In the genomic region with DNA sequence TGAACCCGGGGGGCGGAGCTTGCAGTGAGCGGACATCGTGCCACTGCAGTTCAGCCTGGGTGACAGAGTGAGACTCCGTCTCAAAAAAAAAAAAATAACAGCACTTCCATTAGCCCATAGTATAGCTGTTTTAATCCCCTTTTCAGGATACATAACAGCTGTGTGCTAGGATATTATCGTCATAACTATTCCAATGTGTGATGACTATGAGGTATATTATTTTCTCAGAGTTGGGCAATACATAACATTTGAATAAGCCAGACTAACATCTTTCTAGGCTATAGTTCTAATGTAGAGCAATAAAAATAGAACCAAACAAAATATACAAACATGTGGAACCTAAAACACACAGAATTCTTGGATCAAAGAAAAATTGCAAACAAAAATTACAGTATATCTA, we compare ENCODE assay signal across 19 cellular contexts. TPM values are rescaled to one million over a fixed set of nuclear protein-coding genes. Genes with fewer than 3 reads are reported as not detected.
A peak's percentile ranks its signal among the peaks of the same experiment; 100 is the strongest.
DNase-seq lines count a peak whose midpoint lies in the region; ATAC-seq and TF ChIP-seq lines count a peak whose summit lies in the region.
"Had no signal": no experiment of that assay in that cellular context is flagged by ENCODE, and none has a peak within 500 bp of the region (broad histone marks: within the 10 kb centered on the region; RNA-seq: fewer than 3 reads in every experiment).

No MANE protein-coding gene starts in this region.

- no peaks in the 10 kb centered on the region for H3K27me3 Mint-ChIP-seq in activated CD8-positive, alpha-beta T cell treated with anti-CD3 and anti-CD28 coated beads, Interleukin-2, amount 10 ng/mL, durations not matched to agents 7 days and 5 days (ENCODE audit: low read depth)
- H3K27me3 Mint-ChIP-seq: CD8-positive, alpha-beta memory T cell had no signal

- H3K9me3 Mint-ChIP-seq in activated CD8-positive, alpha-beta T cell treated with anti-CD3 and anti-CD28 coated beads, Interleukin-2, amount 10 ng/mL, durations not matched to agents 7 days and 5 days (ENCODE audit: insufficient read depth), result no peaks in the 10 kb centered on the region
- H3K9me3 Mint-ChIP-seq: CD8-positive, alpha-beta memory T cell; GM23338 had no signal

- DNase-seq in AG04450 (ENCODE audit: low read depth, low spot score) (no peak), LHCN-M2 (ENCODE audit: low read depth) (peak; percentile 45), choroid plexus epithelial cell (ENCODE audit: low read depth) (peak; percentile 56), iris pigment epithelial cell (ENCODE audit: low read depth) (peak; percentile 69), SHP77 (lab: John Stamatoyannopoulos, UW) (no peak), NCI-H1092 treated with DMSO at 0.1 percent for 48 hours (lab: John Stamatoyannopoulos, UW) (no peak), NCI-H2081 (lab: John Stamatoyannopoulos, UW) (no peak)
- no peak for DNase-seq in activated CD8-positive, alpha-beta T cell treated with anti-CD3 and anti-CD28 coated beads, Interleukin-2, amount 10 ng/mL, durations not matched to agents 7 days and 5 days
- DNase-seq: 8988T; CD8-positive, alpha-beta memory T cell; DMS79 treated with DMSO at 0.1 percent for 48 hours; GF-D8; NCI-H1436; NCI-H2029 treated with DMSO at 0.1 percent for 48 hours; NCI-H510A; NCI-H82 had no signal

- H3K27me3 ChIP-seq in AG04450 (ENCODE audit: control insufficient read depth, insufficient read depth, low read length), result no peaks in the 10 kb centered on the region
- H3K27me3 ChIP-seq: BLaER1 treated with 17β-estradiol and CSF1 and Interleukin-3, amounts not matched to agents 10 nM and 100 nM had no signal

- no peak overlapping the region for H3K4me3 ChIP-seq in AG04450 (ENCODE audit: low read depth, low read length)
- no peak overlapping the region for H3K4me3 ChIP-seq in choroid plexus epithelial cell (ENCODE audit: low read depth, low read length)
- H3K4me3 ChIP-seq: GM23338, K562 had no signal

- H3K4me3 Mint-ChIP-seq in activated CD8-positive, alpha-beta T cell treated with anti-CD3 and anti-CD28 coated beads, Interleukin-2, amount 10 ng/mL, durations not matched to agents 7 days and 5 days, result no peak overlapping the region
- H3K4me3 Mint-ChIP-seq: CD8-positive, alpha-beta memory T cell; GM23338 had no signal

- ATAC-seq in activated CD8-positive, alpha-beta T cell treated with anti-CD3 and anti-CD28 coated beads, Interleukin-2, amount 10 ng/mL, durations not matched to agents 7 days and 5 days, result no peak
- ATAC-seq: GM23338, K562 had no signal

- TF ChIP-seq CTCF in AG04450 (IDR thresholded peaks at IDR 0.05; ENCODE audit: low read depth, low read length) (no peak), choroid plexus epithelial cell (conservative IDR thresholded peaks at IDR 0.05; ENCODE audit: low read depth, low read length) (no peak)

- H3K27ac Mint-ChIP-seq in activated CD8-positive, alpha-beta T cell treated with anti-CD3 and anti-CD28 coated beads, Interleukin-2, amount 10 ng/mL, durations not matched to agents 7 days and 5 days, result no peak overlapping the region
- H3K27ac Mint-ChIP-seq: GM23338 had no signal

- H3K4me1 Mint-ChIP-seq in activated CD8-positive, alpha-beta T cell treated with anti-CD3 and anti-CD28 coated beads, Interleukin-2, amount 10 ng/mL, durations not matched to agents 7 days and 5 days (ENCODE audit: low read depth), result no peaks in the 10 kb centered on the region

- no peaks in the 10 kb centered on the region for H3K9me3 ChIP-seq in AG04450 (ENCODE audit: control insufficient read depth, insufficient read depth, low read length)
- H3K9me3 ChIP-seq: BLaER1 treated with 17β-estradiol and CSF1 and Interleukin-3, amounts not matched to agents 10 nM and 100 nM had no signal

- POLR2A ChIA-PET in AG04450 (lab: Yijun Ruan, JAX), result interaction anchor here (0.6 to 1.2 kb wide), 4 partner anchors 8 to 109 kb away, joined by 3 to 5 read pairs (median 4); no protein-coding TSS in a partner anchor
- POLR2A ChIA-PET in activated CD8-positive, alpha-beta T cell treated with anti-CD3 and anti-CD28 coated beads, Interleukin-2, amount 10 ng/mL, durations not matched to agents 7 days and 5 days (lab: Charles Lee), result no interaction called here

- H3K27ac ChIP-seq in AG04450 (ENCODE audit: low read depth, low read length), result peak overlapping the region; percentile 47

- peaks cover 26% of the 10 kb centered on the region for H3K36me3 Mint-ChIP-seq in activated CD8-positive, alpha-beta T cell treated with anti-CD3 and anti-CD28 coated beads, Interleukin-2, amount 10 ng/mL, durations not matched to agents 7 days and 5 days (ENCODE audit: low read depth)

- CTCF ChIA-PET in AG04450 (lab: Charles Lee), result interaction anchor here (1.0 kb wide), 1 partner anchor 52 kb away, joined by 3 read pairs; no protein-coding TSS in a partner anchor
- CTCF ChIA-PET in activated CD8-positive, alpha-beta T cell treated with anti-CD3 and anti-CD28 coated beads, Interleukin-2, amount 10 ng/mL, durations not matched to agents 7 days and 5 days (lab: Charles Lee), result interaction anchor here (0.8 kb wide), 1 partner anchor 16 kb away, joined by 4 read pairs; no protein-coding TSS in a partner anchor

RNA-seq across cellular contexts. Expression of gene MARK3, which starts 57.1 kb away (rescaled TPM):
- polyA plus RNA-seq in AG04450 (2011; rRNA removed), result 81.3 and 109 TPM in 2 replicates
- polyA minus RNA-seq in AG04450 (2011; rRNA and poly(A)+ RNA removed), result 91.3 and 104 TPM in 2 replicates
- total RNA-seq in LHCN-M2 (2014; rRNA removed), result 60.1 and 61.1 TPM in 2 replicates
- 29.4 TPM for polyA plus RNA-seq in LHCN-M2 (2012)
- total RNA-seq in activated CD8-positive, alpha-beta T cell treated with anti-CD3 and anti-CD28 coated beads, Interleukin-2, amount 10 ng/mL, durations not matched to agents 7 days and 5 days, result 10 to 100 TPM; 76.8 to 86.7 TPM

Comparison
In these comparisons a context has a peak if more than half of its experiments do, and no peak if none do; other contexts are left out.
1. DNase-seq: peak in LHCN-M2 (single experiment), choroid plexus epithelial cell (single experiment) and iris pigment epithelial cell (single experiment); none in AG04450 (single experiment), activated CD8-positive, alpha-beta T cell treated with anti-CD3 and anti-CD28 coated beads, Interleukin-2, amount 10 ng/mL, durations not matched to agents 7 days and 5 days (single experiment), SHP77 (0 of 2), NCI-H1092 treated with DMSO at 0.1 percent for 48 hours (single experiment) and NCI-H2081 (0 of 2).